9 cellular contexts compared by ENCODE assay signal in the genomic region with DNA sequence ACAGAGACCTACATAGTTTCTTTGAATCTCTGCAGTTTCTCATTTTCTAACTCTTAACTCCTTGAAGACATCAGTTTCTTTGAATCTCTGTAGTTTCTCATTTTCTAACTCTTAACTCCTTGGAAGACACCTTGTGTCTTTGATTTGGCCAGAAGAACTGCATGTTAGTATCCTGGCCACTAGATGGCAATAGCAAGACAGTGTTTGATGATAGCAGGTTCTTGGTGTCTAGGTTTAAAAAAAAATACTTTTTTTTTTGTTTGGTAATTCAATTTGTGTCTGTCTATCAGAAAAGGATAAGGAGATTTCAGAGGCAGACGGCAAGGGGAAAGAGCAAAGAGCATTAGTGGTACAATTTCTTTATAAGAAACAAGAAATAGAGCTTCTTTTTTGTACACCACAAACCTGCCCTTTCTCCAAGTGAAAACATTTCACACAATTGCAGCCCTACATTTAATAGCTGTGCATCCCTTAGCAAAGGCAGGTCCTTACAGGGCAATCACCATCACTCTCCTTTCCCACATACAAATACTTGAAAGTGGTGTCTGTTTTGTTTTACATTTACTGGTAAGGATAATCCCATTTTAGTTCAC.
DNase-seq lines count a peak whose midpoint lies in the region; ATAC-seq and TF ChIP-seq lines count a peak whose summit lies in the region.
"Had no signal": no experiment of that assay in that cellular context is flagged by ENCODE, and none has a peak within 500 bp of the region (broad histone marks: within the 10 kb centered on the region; RNA-seq: fewer than 3 reads in every experiment).

No MANE protein-coding gene starts in this region.

- peak; percentile 55 for TF ChIP-seq CTCF in activated CD8-positive, alpha-beta T cell treated with anti-CD3 and anti-CD28 coated beads for 36 hours (IDR thresholded peaks at IDR 0.05)
- TF ChIP-seq CTCF in WTC11 (IDR thresholded peaks at IDR 0.05) (peak; percentile 50), upper lobe of left lung (IDR thresholded peaks at IDR 0.05) (peak in 5 of 6 experiments; percentile 40 to 64 (median 50))

- no peak for ATAC-seq in activated CD8-positive, alpha-beta T cell treated with anti-CD3 and anti-CD28 coated beads for 36 hours
- ATAC-seq in activated CD8-positive, alpha-beta T cell treated with anti-CD3 and anti-CD28 coated beads, Interleukin-2, amount 10 ng/mL, durations not matched to agents 7 days and 5 days, result no peak
- ATAC-seq in HG02610 (IDR thresholded peaks at IDR 0.05; ENCODE audit: unreplicated experiment) (peak; percentile 76), WTC11 (peak; percentile 68), upper lobe of left lung (ENCODE audit: low FRiP score in 2 of 2) (peak in 1 of 2 donors; percentile 63)

- no peak overlapping the region for H3K4me3 ChIP-seq in upper lobe of left lung

- H3K9me3 Mint-ChIP-seq in activated CD8-positive, alpha-beta T cell treated with anti-CD3 and anti-CD28 coated beads for 36 hours, result peaks cover 4% of the 10 kb centered on the region
- H3K9me3 Mint-ChIP-seq in activated CD8-positive, alpha-beta T cell treated with anti-CD3 and anti-CD28 coated beads, Interleukin-2, amount 10 ng/mL, durations not matched to agents 7 days and 5 days (ENCODE audit: insufficient read depth), result no peaks in the 10 kb centered on the region
- no peaks in the 10 kb centered on the region for H3K9me3 Mint-ChIP-seq in WTC11
- H3K9me3 Mint-ChIP-seq: dendritic cell treated with granulocyte-macrophage colony-stimulating factor and Interleukin-4, amounts not matched to agents 40 ng/mL and 50 ng/mL, for 4 days had no signal

- no peaks in the 10 kb centered on the region for H3K36me3 Mint-ChIP-seq in activated CD8-positive, alpha-beta T cell treated with anti-CD3 and anti-CD28 coated beads for 36 hours (ENCODE audit: low read depth)
- no peaks in the 10 kb centered on the region for H3K36me3 Mint-ChIP-seq in activated CD8-positive, alpha-beta T cell treated with anti-CD3 and anti-CD28 coated beads, Interleukin-2, amount 10 ng/mL, durations not matched to agents 7 days and 5 days (ENCODE audit: low read depth)
- no peaks in the 10 kb centered on the region for H3K36me3 Mint-ChIP-seq in WTC11

- intact Hi-C loops in activated CD8-positive, alpha-beta T cell treated with anti-CD3 and anti-CD28 coated beads for 36 hours (cut with micrococcal nuclease), result no loop called here

- 0% methylated on average over 1 of the region's 1 CpG for WGBS in upper lobe of left lung, 2 donors

- no peaks in the 10 kb centered on the region for H3K4me1 Mint-ChIP-seq in activated CD8-positive, alpha-beta T cell treated with anti-CD3 and anti-CD28 coated beads for 36 hours (ENCODE audit: low read depth)
- H3K4me1 Mint-ChIP-seq in activated CD8-positive, alpha-beta T cell treated with anti-CD3 and anti-CD28 coated beads, Interleukin-2, amount 10 ng/mL, durations not matched to agents 7 days and 5 days (ENCODE audit: low read depth), result no peaks in the 10 kb centered on the region
- peaks cover 5% of the 10 kb centered on the region for H3K4me1 Mint-ChIP-seq in WTC11

- TF ChIP-seq POLR2A in upper lobe of left lung (IDR thresholded peaks at IDR 0.05), result no peak

- H3K4me3 Mint-ChIP-seq in activated CD8-positive, alpha-beta T cell treated with anti-CD3 and anti-CD28 coated beads for 36 hours, result no peak overlapping the region
- H3K4me3 Mint-ChIP-seq in activated CD8-positive, alpha-beta T cell treated with anti-CD3 and anti-CD28 coated beads, Interleukin-2, amount 10 ng/mL, durations not matched to agents 7 days and 5 days, result no peak overlapping the region
- no peak overlapping the region for H3K4me3 Mint-ChIP-seq in WTC11
- H3K4me3 Mint-ChIP-seq: dendritic cell treated with granulocyte-macrophage colony-stimulating factor and Interleukin-4, amounts not matched to agents 40 ng/mL and 50 ng/mL, for 4 days had no signal

- H3K36me3 ChIP-seq in upper lobe of left lung, result no peaks in the 10 kb centered on the region

- no peaks in the 10 kb centered on the region for H3K27me3 ChIP-seq in upper lobe of left lung

- CTCF ChIA-PET in activated CD8-positive, alpha-beta T cell treated with anti-CD3 and anti-CD28 coated beads for 36 hours (lab: Charles Lee), result interaction anchor here (0.8 kb wide), 1 partner anchor 86 kb away, joined by 4 read pairs; no protein-coding TSS in a partner anchor
- CTCF ChIA-PET in activated CD8-positive, alpha-beta T cell treated with anti-CD3 and anti-CD28 coated beads, Interleukin-2, amount 10 ng/mL, durations not matched to agents 7 days and 5 days (lab: Charles Lee), result interaction anchor here (0.7 to 1.2 kb wide), 2 partner anchors 12 to 842 kb away, joined by 3 to 4 read pairs; no protein-coding TSS in a partner anchor
- CTCF ChIA-PET in WTC11 (lab: Charles Lee), result interaction anchor here (0.6 to 1.1 kb wide), 4 partner anchors 9 to 691 kb away, joined by 3 to 9 read pairs (median 4); no protein-coding TSS in a partner anchor

- H3K4me1 ChIP-seq in upper lobe of left lung, result no peaks in the 10 kb centered on the region

- no peak overlapping the region for H3K27ac ChIP-seq in upper lobe of left lung

- TF ChIP-seq EP300 in upper lobe of left lung (IDR thresholded peaks at IDR 0.05), result no peak

- no peaks in the 10 kb centered on the region for H3K27me3 Mint-ChIP-seq in activated CD8-positive, alpha-beta T cell treated with anti-CD3 and anti-CD28 coated beads for 36 hours
- no peaks in the 10 kb centered on the region for H3K27me3 Mint-ChIP-seq in activated CD8-positive, alpha-beta T cell treated with anti-CD3 and anti-CD28 coated beads, Interleukin-2, amount 10 ng/mL, durations not matched to agents 7 days and 5 days (ENCODE audit: low read depth)
- no peaks in the 10 kb centered on the region for H3K27me3 Mint-ChIP-seq in WTC11 (ENCODE audit: low read depth)
- H3K27me3 Mint-ChIP-seq: dendritic cell treated with granulocyte-macrophage colony-stimulating factor and Interleukin-4, amounts not matched to agents 40 ng/mL and 50 ng/mL, for 4 days had no signal

- POLR2A ChIA-PET in activated CD8-positive, alpha-beta T cell treated with anti-CD3 and anti-CD28 coated beads for 36 hours (lab: Charles Lee), result no interaction called here
- POLR2A ChIA-PET in activated CD8-positive, alpha-beta T cell treated with anti-CD3 and anti-CD28 coated beads, Interleukin-2, amount 10 ng/mL, durations not matched to agents 7 days and 5 days (lab: Charles Lee), result no interaction called here
- POLR2A ChIA-PET in WTC11 (lab: Charles Lee), result no interaction called here

- no peaks in the 10 kb centered on the region for H3K9me3 ChIP-seq in upper lobe of left lung

- DNase-seq in activated CD8-positive, alpha-beta T cell treated with anti-CD3 and anti-CD28 coated beads for 36 hours, result no peak
- DNase-seq in activated CD8-positive, alpha-beta T cell treated with anti-CD3 and anti-CD28 coated beads, Interleukin-2, amount 10 ng/mL, durations not matched to agents 7 days and 5 days, result no peak
- DNase-seq in NCI-H1417 treated with DMSO at 0.1 percent for 48 hours (lab: John Stamatoyannopoulos, UW), result peak; percentile 0
- DNase-seq in WTC11 (ENCODE audit: low spot score), result no peak
- DNase-seq in iris pigment epithelial cell (ENCODE audit: low read depth), result peak; percentile 69
- DNase-seq in upper lobe of left lung, result no peak
- DNase-seq in stimulated activated CD4-positive, alpha-beta T cell treated with anti-CD3 and anti-CD28 coated beads, Interleukin-15, amount 100 ng/mL, for 24 hours, result no peak

- H3K27ac Mint-ChIP-seq in activated CD8-positive, alpha-beta T cell treated with anti-CD3 and anti-CD28 coated beads for 36 hours, result no peak overlapping the region
- no peak overlapping the region for H3K27ac Mint-ChIP-seq in activated CD8-positive, alpha-beta T cell treated with anti-CD3 and anti-CD28 coated beads, Interleukin-2, amount 10 ng/mL, durations not matched to agents 7 days and 5 days
- H3K27ac Mint-ChIP-seq in WTC11, result no peak overlapping the region
- H3K27ac Mint-ChIP-seq: dendritic cell treated with granulocyte-macrophage colony-stimulating factor and Interleukin-4, amounts not matched to agents 40 ng/mL and 50 ng/mL, for 4 days had no signal

TF ChIP-seq in WTC11, 78 proteins besides CTCF, POLR2A, EP300 and RAD21 (continues in another document):
- TF ChIP-seq GRHL2 (CRISPR knock-in tag; IDR thresholded peaks at IDR 0.05; ENCODE audit: insufficient replicate concordance, severe bottlenecking) (no peak), GABPB1 (CRISPR knock-in tag; IDR thresholded peaks at IDR 0.05) (no peak)
- TF ChIP-seq, protein P1, sequence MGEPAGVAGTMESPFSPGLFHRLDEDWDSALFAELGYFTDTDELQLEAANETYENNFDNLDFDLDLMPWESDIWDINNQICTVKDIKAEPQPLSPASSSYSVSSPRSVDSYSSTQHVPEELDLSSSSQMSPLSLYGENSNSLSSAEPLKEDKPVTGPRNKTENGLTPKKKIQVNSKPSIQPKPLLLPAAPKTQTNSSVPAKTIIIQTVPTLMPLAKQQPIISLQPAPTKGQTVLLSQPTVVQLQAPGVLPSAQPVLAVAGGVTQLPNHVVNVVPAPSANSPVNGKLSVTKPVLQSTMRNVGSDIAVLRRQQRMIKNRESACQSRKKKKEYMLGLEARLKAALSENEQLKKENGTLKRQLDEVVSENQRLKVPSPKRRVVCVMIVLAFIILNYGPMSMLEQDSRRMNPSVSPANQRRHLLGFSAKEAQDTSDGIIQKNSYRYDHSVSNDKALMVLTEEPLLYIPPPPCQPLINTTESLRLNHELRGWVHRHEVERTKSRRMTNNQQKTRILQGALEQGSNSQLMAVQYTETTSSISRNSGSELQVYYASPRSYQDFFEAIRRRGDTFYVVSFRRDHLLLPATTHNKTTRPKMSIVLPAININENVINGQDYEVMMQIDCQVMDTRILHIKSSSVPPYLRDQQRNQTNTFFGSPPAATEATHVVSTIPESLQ (CRISPR knock-in tag; IDR thresholded peaks at IDR 0.05), result no peak
- TF ChIP-seq, protein P2, sequence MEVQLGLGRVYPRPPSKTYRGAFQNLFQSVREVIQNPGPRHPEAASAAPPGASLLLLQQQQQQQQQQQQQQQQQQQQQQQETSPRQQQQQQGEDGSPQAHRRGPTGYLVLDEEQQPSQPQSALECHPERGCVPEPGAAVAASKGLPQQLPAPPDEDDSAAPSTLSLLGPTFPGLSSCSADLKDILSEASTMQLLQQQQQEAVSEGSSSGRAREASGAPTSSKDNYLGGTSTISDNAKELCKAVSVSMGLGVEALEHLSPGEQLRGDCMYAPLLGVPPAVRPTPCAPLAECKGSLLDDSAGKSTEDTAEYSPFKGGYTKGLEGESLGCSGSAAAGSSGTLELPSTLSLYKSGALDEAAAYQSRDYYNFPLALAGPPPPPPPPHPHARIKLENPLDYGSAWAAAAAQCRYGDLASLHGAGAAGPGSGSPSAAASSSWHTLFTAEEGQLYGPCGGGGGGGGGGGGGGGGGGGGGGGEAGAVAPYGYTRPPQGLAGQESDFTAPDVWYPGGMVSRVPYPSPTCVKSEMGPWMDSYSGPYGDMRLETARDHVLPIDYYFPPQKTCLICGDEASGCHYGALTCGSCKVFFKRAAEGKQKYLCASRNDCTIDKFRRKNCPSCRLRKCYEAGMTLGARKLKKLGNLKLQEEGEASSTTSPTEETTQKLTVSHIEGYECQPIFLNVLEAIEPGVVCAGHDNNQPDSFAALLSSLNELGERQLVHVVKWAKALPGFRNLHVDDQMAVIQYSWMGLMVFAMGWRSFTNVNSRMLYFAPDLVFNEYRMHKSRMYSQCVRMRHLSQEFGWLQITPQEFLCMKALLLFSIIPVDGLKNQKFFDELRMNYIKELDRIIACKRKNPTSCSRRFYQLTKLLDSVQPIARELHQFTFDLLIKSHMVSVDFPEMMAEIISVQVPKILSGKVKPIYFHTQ (CRISPR knock-in tag; IDR thresholded peaks at IDR 0.05), result no peak

Comparison
In these comparisons a context has a peak if more than half of its experiments do, and no peak if none do; other contexts are left out.
1. ATAC-seq: peak in HG02610 (single experiment) and WTC11 (single experiment); none in activated CD8-positive, alpha-beta T cell treated with anti-CD3 and anti-CD28 coated beads for 36 hours (single experiment) and activated CD8-positive, alpha-beta T cell treated with anti-CD3 and anti-CD28 coated beads, Interleukin-2, amount 10 ng/mL, durations not matched to agents 7 days and 5 days (single experiment).
2. DNase-seq: peak in NCI-H1417 treated with DMSO at 0.1 percent for 48 hours (single experiment) and iris pigment epithelial cell (single experiment); none in activated CD8-positive, alpha-beta T cell treated with anti-CD3 and anti-CD28 coated beads for 36 hours (single experiment), activated CD8-positive, alpha-beta T cell treated with anti-CD3 and anti-CD28 coated beads, Interleukin-2, amount 10 ng/mL, durations not matched to agents 7 days and 5 days (single experiment), WTC11 (single experiment), upper lobe of left lung (0 of 2) and stimulated activated CD4-positive, alpha-beta T cell treated with anti-CD3 and anti-CD28 coated beads, Interleukin-15, amount 100 ng/mL, for 24 hours (single experiment).
3. Peak in every context shown above with its lines, with median percentiles within 50 percentile points of each other: CTCF ChIP-seq.